29 cellular contexts compared by ENCODE assay signal in the genomic region with DNA sequence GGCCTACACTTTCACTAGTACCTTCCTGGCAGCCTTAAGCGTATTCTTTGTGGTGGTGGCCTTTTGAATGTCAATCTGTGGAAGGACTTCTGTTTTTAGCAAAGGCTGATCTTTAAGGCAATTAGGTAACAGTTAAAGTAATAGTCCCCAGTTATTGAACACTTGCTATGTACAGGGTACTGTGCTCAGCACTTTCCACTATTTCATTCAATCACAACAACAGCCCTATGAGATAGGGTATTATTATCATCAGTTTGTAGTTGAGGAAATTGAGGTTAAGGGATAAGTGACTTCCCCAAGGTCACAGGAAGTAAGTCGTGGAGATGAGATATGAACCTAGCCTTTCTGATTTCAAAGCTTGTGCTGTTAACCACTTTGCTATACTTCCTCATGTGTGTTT.
DNase-seq lines count a peak whose midpoint lies in the region; ATAC-seq and TF ChIP-seq lines count a peak whose summit lies in the region.
"Had no signal": no experiment of that assay in that cellular context is flagged by ENCODE, and none has a peak within 500 bp of the region (broad histone marks: within the 10 kb centered on the region; RNA-seq: fewer than 3 reads in every experiment).

No MANE protein-coding gene starts in this region.

- peak overlapping the region; percentile 69; the same call in 1 of the 2 replicates for H2AFZ ChIP-seq in OCI-LY7 (ENCODE audit: low read length)

- H3K36me3 ChIP-seq in OCI-LY7 (ENCODE audit: insufficient read depth, low read length): no peaks in the 10 kb centered on the region
- H3K36me3 ChIP-seq: gastrocnemius medialis, Peyer's patch, right atrium auricular region, spleen, upper lobe of left lung had no signal

- H3K79me2 ChIP-seq in OCI-LY7 (ENCODE audit: insufficient read depth, low read depth, low read length): no peaks in the 10 kb centered on the region

- no peak overlapping the region for H3K4me3 ChIP-seq in OCI-LY7 (ENCODE audit: low read depth, low read length, poor library complexity, severe bottlenecking)
- H3K4me3 ChIP-seq: A549, gastrocnemius medialis, Peyer's patch, right atrium auricular region, spleen, upper lobe of left lung had no signal

- H3K4me1 Mint-ChIP-seq in activated naive CD4-positive, alpha-beta T cell treated with anti-CD3 and anti-CD28 coated beads, Interleukin-2, amount 50 U/mL, for 24 hours: peaks cover 66% of the 10 kb centered on the region
- peaks cover 61% of the 10 kb centered on the region for H3K4me1 Mint-ChIP-seq in activated naive CD4-positive, alpha-beta T cell treated with anti-CD3 and anti-CD28 coated beads for 36 hours (ENCODE audit: low read depth)
- peaks cover 51% of the 10 kb centered on the region for H3K4me1 Mint-ChIP-seq in activated CD8-positive, alpha-beta T cell treated with anti-CD3 and anti-CD28 coated beads, Interleukin-2, amount 10 ng/mL, durations not matched to agents 7 days and 5 days (ENCODE audit: low read depth)
- H3K4me1 Mint-ChIP-seq in stimulated activated memory B cell treated with anti-CD40 and anti-IgM and Interleukin-4, amounts not matched to agents 10 μg/mL and 1 μg/mL and 100 μg/mL, for 72 hours: peaks cover 14% of the 10 kb centered on the region

- TF ChIP-seq CTCF in OCI-LY7 (conservative IDR thresholded peaks at IDR 0.05; ENCODE audit: low read length): no peak

- POLR2A ChIA-PET in OCI-LY7 (lab: Charles Lee): interaction anchor here (0.7 to 2.2 kb wide), 9 partner anchors 12 to 637 kb away, joined by 3 to 6 read pairs (median 3); no protein-coding TSS in a partner anchor
- POLR2A ChIA-PET in activated CD8-positive, alpha-beta T cell treated with anti-CD3 and anti-CD28 coated beads, Interleukin-2, amount 10 ng/mL, durations not matched to agents 7 days and 5 days (lab: Charles Lee): interaction anchor here (0.9 to 1.2 kb wide), 2 partner anchors 19 to 34 kb away, joined by 4 to 5 read pairs; no protein-coding TSS in a partner anchor

- H3K27me3 Mint-ChIP-seq in activated naive CD4-positive, alpha-beta T cell treated with anti-CD3 and anti-CD28 coated beads, Interleukin-2, amount 50 U/mL, for 24 hours: no peaks in the 10 kb centered on the region
- H3K27me3 Mint-ChIP-seq in activated naive CD4-positive, alpha-beta T cell treated with anti-CD3 and anti-CD28 coated beads for 36 hours (ENCODE audit: low read depth): no peaks in the 10 kb centered on the region
- no peaks in the 10 kb centered on the region for H3K27me3 Mint-ChIP-seq in activated CD8-positive, alpha-beta T cell treated with anti-CD3 and anti-CD28 coated beads, Interleukin-2, amount 10 ng/mL, durations not matched to agents 7 days and 5 days (ENCODE audit: low read depth)
- H3K27me3 Mint-ChIP-seq in stimulated activated memory B cell treated with anti-CD40 and anti-IgM and Interleukin-4, amounts not matched to agents 10 μg/mL and 1 μg/mL and 100 μg/mL, for 72 hours: no peaks in the 10 kb centered on the region

- no peak overlapping the region for H3K27ac ChIP-seq in OCI-LY7 (ENCODE audit: low read depth, low read length, poor library complexity, severe bottlenecking)
- H3K27ac ChIP-seq: A549, gastrocnemius medialis, Peyer's patch, right atrium auricular region, spleen, upper lobe of left lung had no signal

- H3K36me3 Mint-ChIP-seq in activated naive CD4-positive, alpha-beta T cell treated with anti-CD3 and anti-CD28 coated beads, Interleukin-2, amount 50 U/mL, for 24 hours: no peaks in the 10 kb centered on the region
- no peaks in the 10 kb centered on the region for H3K36me3 Mint-ChIP-seq in activated naive CD4-positive, alpha-beta T cell treated with anti-CD3 and anti-CD28 coated beads for 36 hours (ENCODE audit: low read depth)
- H3K36me3 Mint-ChIP-seq in activated CD8-positive, alpha-beta T cell treated with anti-CD3 and anti-CD28 coated beads, Interleukin-2, amount 10 ng/mL, durations not matched to agents 7 days and 5 days (ENCODE audit: low read depth): no peaks in the 10 kb centered on the region
- H3K36me3 Mint-ChIP-seq in stimulated activated memory B cell treated with anti-CD40 and anti-IgM and Interleukin-4, amounts not matched to agents 10 μg/mL and 1 μg/mL and 100 μg/mL, for 72 hours: no peaks in the 10 kb centered on the region
- H3K36me3 Mint-ChIP-seq: memory B cell had no signal

- intact Hi-C loops in activated naive CD4-positive, alpha-beta T cell treated with anti-CD3 and anti-CD28 coated beads for 36 hours (cut with micrococcal nuclease): loop anchor here (10.0 kb wide), 2 partner anchors 1425 to 1495 kb away; partner anchors contain the start of genes USP33 and ZZZ3
- intact Hi-C loops in OCI-LY7 (cut with micrococcal nuclease; ENCODE audit: unreplicated experiment): no loop called here

- no peaks in the 10 kb centered on the region for H3K9me3 Mint-ChIP-seq in activated naive CD4-positive, alpha-beta T cell treated with anti-CD3 and anti-CD28 coated beads, Interleukin-2, amount 50 U/mL, for 24 hours
- H3K9me3 Mint-ChIP-seq in activated naive CD4-positive, alpha-beta T cell treated with anti-CD3 and anti-CD28 coated beads for 36 hours: no peaks in the 10 kb centered on the region
- no peaks in the 10 kb centered on the region for H3K9me3 Mint-ChIP-seq in activated CD8-positive, alpha-beta T cell treated with anti-CD3 and anti-CD28 coated beads, Interleukin-2, amount 10 ng/mL, durations not matched to agents 7 days and 5 days (ENCODE audit: insufficient read depth)
- H3K9me3 Mint-ChIP-seq in stimulated activated memory B cell treated with anti-CD40 and anti-IgM and Interleukin-4, amounts not matched to agents 10 μg/mL and 1 μg/mL and 100 μg/mL, for 72 hours: no peaks in the 10 kb centered on the region
- H3K9me3 Mint-ChIP-seq: activated T-cell treated with anti-CD3 and anti-CD28 coated beads, Interleukin-2, amount 50 U/mL, for 72 hours had no signal

- ATAC-seq in activated CD8-positive, alpha-beta T cell treated with anti-CD3 and anti-CD28 coated beads, Interleukin-2, amount 10 ng/mL, durations not matched to agents 7 days and 5 days: peak; percentile 70
- peak; percentile 51 for ATAC-seq in stimulated activated memory B cell treated with anti-CD40 and anti-IgM and Interleukin-4, amounts not matched to agents 10 μg/mL and 1 μg/mL and 100 μg/mL, for 72 hours
- ATAC-seq in GM19035 (IDR thresholded peaks at IDR 0.05; ENCODE audit: unreplicated experiment): no peak
- no peak for ATAC-seq in HG03432 (IDR thresholded peaks at IDR 0.05; ENCODE audit: unreplicated experiment)
- ATAC-seq: A549; activated T-cell treated with anti-CD3 and anti-CD28 coated beads, Interleukin-2, amount 50 U/mL, for 72 hours; gastrocnemius medialis had no signal

- H3K4me2 ChIP-seq in OCI-LY7 (ENCODE audit: low read length): peak overlapping the region; percentile 21; the same call in 1 of the 2 replicates
- H3K4me2 ChIP-seq: A549 had no signal

- peaks cover 14% of the 10 kb centered on the region for H3K4me1 ChIP-seq in OCI-LY7 (ENCODE audit: insufficient read depth, low read length, poor library complexity, severe bottlenecking)
- H3K4me1 ChIP-seq: A549, Caco-2, gastrocnemius medialis, Peyer's patch, right atrium auricular region had no signal

- CTCF ChIA-PET in activated naive CD4-positive, alpha-beta T cell treated with anti-CD3 and anti-CD28 coated beads for 36 hours (lab: Charles Lee): interaction anchor here (1.4 to 1.6 kb wide), 2 partner anchors 33 to 90 kb away, joined by 3 read pairs; no protein-coding TSS in a partner anchor
- CTCF ChIA-PET in OCI-LY7 (lab: Charles Lee; ENCODE audit: unreplicated experiment): no interaction called here
- CTCF ChIA-PET in activated CD8-positive, alpha-beta T cell treated with anti-CD3 and anti-CD28 coated beads, Interleukin-2, amount 10 ng/mL, durations not matched to agents 7 days and 5 days (lab: Charles Lee): interaction anchor here (1.5 to 1.8 kb wide), 2 partner anchors 27 to 106 kb away, joined by 6 to 8 read pairs; no protein-coding TSS in a partner anchor

- H3K27ac Mint-ChIP-seq in activated naive CD4-positive, alpha-beta T cell treated with anti-CD3 and anti-CD28 coated beads, Interleukin-2, amount 50 U/mL, for 24 hours: peak overlapping the region; percentile 90
- H3K27ac Mint-ChIP-seq in activated naive CD4-positive, alpha-beta T cell treated with anti-CD3 and anti-CD28 coated beads for 36 hours: no peak overlapping the region
- peak overlapping the region; percentile 47 for H3K27ac Mint-ChIP-seq in activated CD8-positive, alpha-beta T cell treated with anti-CD3 and anti-CD28 coated beads, Interleukin-2, amount 10 ng/mL, durations not matched to agents 7 days and 5 days
- H3K27ac Mint-ChIP-seq in stimulated activated memory B cell treated with anti-CD40 and anti-IgM and Interleukin-4, amounts not matched to agents 10 μg/mL and 1 μg/mL and 100 μg/mL, for 72 hours: no peak overlapping the region
- H3K27ac Mint-ChIP-seq: activated T-cell treated with anti-CD3 and anti-CD28 coated beads, Interleukin-2, amount 50 U/mL, for 72 hours; memory B cell had no signal

- no peaks in the 10 kb centered on the region for H3K9me2 ChIP-seq in OCI-LY7 (ENCODE audit: insufficient read depth, low read length)

- BruUV-seq in OCI-LY7 (replicated peaks; lab: Mats Ljungman, UMichigan): no TSS peak

- H3K9me3 ChIP-seq in OCI-LY7 (ENCODE audit: low read length): no peaks in the 10 kb centered on the region
- H3K9me3 ChIP-seq: A549, Caco-2, gastrocnemius medialis, Peyer's patch, right atrium auricular region, spleen, upper lobe of left lung had no signal

- H4K20me1 ChIP-seq in OCI-LY7 (ENCODE audit: insufficient read depth, low read length): no peaks in the 10 kb centered on the region

- no peak for DNase-seq in activated naive CD4-positive, alpha-beta T cell treated with anti-CD3 and anti-CD28 coated beads for 36 hours
- peak; percentile 30 for DNase-seq in OCI-LY7 (ENCODE audit: low spot score)
- DNase-seq in activated CD8-positive, alpha-beta T cell treated with anti-CD3 and anti-CD28 coated beads, Interleukin-2, amount 10 ng/mL, durations not matched to agents 7 days and 5 days: no peak
- DNase-seq in CD1c-positive myeloid dendritic cell (ENCODE audit: extremely low spot score): no peak
- DNase-seq: activated CD4-positive, alpha-beta T cell treated with anti-CD3 and anti-CD28 coated beads for 1 hour; activated CD8-positive, alpha-beta memory T cell treated with anti-CD3 and anti-CD28 coated beads for 24 hours; activated naive CD4-positive, alpha-beta T cell treated with anti-CD3 and anti-CD28 coated beads, Interleukin-2, amount 50 U/mL, for 16 hours; activated T-cell treated with anti-CD3 and anti-CD28 coated beads, Interleukin-2, amount 50 U/mL, for 72 hours; Caco-2; caudate nucleus; dermis blood vessel endothelial cell; gastrocnemius medialis; GDM1; HCEC 1CT; KG1; NCI-H2171; NCI-H510A treated with DMSO at 0.1 percent for 48 hours; Peyer's patch; SIG-M5; spleen; stimulated activated CD4-positive, alpha-beta T cell treated with anti-CD3 and anti-CD28 coated beads, Interleukin-2, amount 100 ng/mL, for 48 hours; upper lobe of left lung had no signal

- H3K4me3 Mint-ChIP-seq in activated naive CD4-positive, alpha-beta T cell treated with anti-CD3 and anti-CD28 coated beads, Interleukin-2, amount 50 U/mL, for 24 hours: no peak overlapping the region
- H3K4me3 Mint-ChIP-seq in activated naive CD4-positive, alpha-beta T cell treated with anti-CD3 and anti-CD28 coated beads for 36 hours: no peak overlapping the region
- H3K4me3 Mint-ChIP-seq in activated CD8-positive, alpha-beta T cell treated with anti-CD3 and anti-CD28 coated beads, Interleukin-2, amount 10 ng/mL, durations not matched to agents 7 days and 5 days: no peak overlapping the region
- H3K4me3 Mint-ChIP-seq in stimulated activated memory B cell treated with anti-CD40 and anti-IgM and Interleukin-4, amounts not matched to agents 10 μg/mL and 1 μg/mL and 100 μg/mL, for 72 hours: no peak overlapping the region
- H3K4me3 Mint-ChIP-seq: memory B cell had no signal

Comparison
In these comparisons a context has a peak if more than half of its experiments do, and no peak if none do; other contexts are left out.
1. H3K27ac Mint-ChIP-seq: peak in activated naive CD4-positive, alpha-beta T cell treated with anti-CD3 and anti-CD28 coated beads, Interleukin-2, amount 50 U/mL, for 24 hours (single experiment) and activated CD8-positive, alpha-beta T cell treated with anti-CD3 and anti-CD28 coated beads, Interleukin-2, amount 10 ng/mL, durations not matched to agents 7 days and 5 days (single experiment); none in activated naive CD4-positive, alpha-beta T cell treated with anti-CD3 and anti-CD28 coated beads for 36 hours (single experiment) and stimulated activated memory B cell treated with anti-CD40 and anti-IgM and Interleukin-4, amounts not matched to agents 10 μg/mL and 1 μg/mL and 100 μg/mL, for 72 hours (single experiment).
2. ATAC-seq: peak in activated CD8-positive, alpha-beta T cell treated with anti-CD3 and anti-CD28 coated beads, Interleukin-2, amount 10 ng/mL, durations not matched to agents 7 days and 5 days (single experiment) and stimulated activated memory B cell treated with anti-CD40 and anti-IgM and Interleukin-4, amounts not matched to agents 10 μg/mL and 1 μg/mL and 100 μg/mL, for 72 hours (single experiment); none in GM19035 (single experiment) and HG03432 (single experiment).